Comparison of ENCODE assay signal across 18 cellular contexts in genomic region chr1:12451560-12451900, GRCh38.
DNase-seq lines count a peak whose midpoint lies in the region; ATAC-seq and TF ChIP-seq lines count a peak whose summit lies in the region.
"Had no signal": no experiment of that assay in that cellular context is flagged by ENCODE, and none has a peak within 500 bp of the region (broad histone marks: within the 10 kb centered on the region; RNA-seq: fewer than 3 reads in every experiment).

No MANE protein-coding gene starts in this region.

- H3K4me1 ChIP-seq in heart left ventricle: peaks cover 22 to 100% (median 89%) of the 10 kb centered on the region in 12 donors
- peaks cover 99 to 100% (median 100%) of the 10 kb centered on the region in 4 donors for H3K4me1 ChIP-seq in esophagus muscularis mucosa
- H3K4me1 ChIP-seq in psoas muscle: peaks cover 93% of the 10 kb centered on the region
- peaks cover 17 to 21% of the 10 kb centered on the region in 2 donors for H3K4me1 ChIP-seq in uterus

- TF ChIP-seq CTCF in heart left ventricle (IDR thresholded peaks at IDR 0.05) (no peak), esophagus muscularis mucosa (IDR thresholded peaks at IDR 0.05) (no peak), psoas muscle (IDR thresholded peaks at IDR 0.05) (no peak), uterus (IDR thresholded peaks at IDR 0.05) (no peak)

- H3K27me3 ChIP-seq in heart left ventricle: no peaks in the 10 kb centered on the region
- H3K27me3 ChIP-seq in esophagus muscularis mucosa: no peaks in the 10 kb centered on the region
- H3K27me3 ChIP-seq in psoas muscle (ENCODE audit: insufficient read depth in 3 of 3, low read length in 2 of 3): no peaks in the 10 kb centered on the region
- H3K27me3 ChIP-seq in uterus: no peaks in the 10 kb centered on the region

- H3K9me3 ChIP-seq in heart left ventricle (no peaks in the 10 kb centered on the region), esophagus muscularis mucosa (no peaks in the 10 kb centered on the region), psoas muscle (no peaks in the 10 kb centered on the region), uterus (no peaks in the 10 kb centered on the region)

- TF ChIP-seq POLR2A in heart left ventricle (IDR thresholded peaks at IDR 0.05) (no peak), esophagus muscularis mucosa (IDR thresholded peaks at IDR 0.05; ENCODE audit: low read depth) (no peak), uterus (IDR thresholded peaks at IDR 0.05) (no peak)

- ATAC-seq in heart left ventricle (no peak), Right ventricle myocardium inferior (no peak), psoas muscle (no peak)
- ATAC-seq: activated T-cell treated with anti-CD3 and anti-CD28 coated beads, Interleukin-2, amount 50 U/mL, for 4 hours; HCT116 had no signal

- no peak for TF ChIP-seq EP300 in esophagus muscularis mucosa (IDR thresholded peaks at IDR 0.05)

- DNase-seq in heart left ventricle (no peak), Right ventricle myocardium inferior (ENCODE audit: missing footprints) (no peak), esophagus muscularis mucosa (ENCODE audit: extremely low spot score) (no peak), psoas muscle (no peak), uterus (no peak), dermis blood vessel endothelial cell (no peak), H4 (ENCODE audit: low spot score) (no peak), NCI-H2227 treated with DMSO at 0.1 percent for 48 hours (lab: John Stamatoyannopoulos, UW) (no peak)
- DNase-seq: activated CD4-positive, alpha-beta T cell treated with anti-CD3 and anti-CD28 coated beads, Interleukin-2, amount 50 U/mL, for 4 hours; activated T-cell treated with anti-CD3 and anti-CD28 coated beads, Interleukin-2, amount 50 U/mL, for 4 hours; DMS153; effector CD8-positive, alpha-beta T cell; NCI-H2029; NCI-H510A; stimulated activated naive CD4-positive, alpha-beta T cell had no signal

- H3K27ac ChIP-seq in heart left ventricle (peak overlapping the region in 11 of 12 donors; percentile 18 to 86 (median 70)), esophagus muscularis mucosa (replicated peaks in 1 of 4) (peak overlapping the region; percentile 85 to 87 (median 86)), psoas muscle (peak overlapping the region; percentile 85), uterus (peak overlapping the region; percentile 67)
- H3K27ac ChIP-seq: C4-2B, HL-60 had no signal

- 82 to 96% (median 88%) methylated on average over 3 of the region's 3 CpGs for WGBS in heart left ventricle, 4 donors
- 94% methylated on average over 3 of the region's 3 CpGs for WGBS in esophagus muscularis mucosa
- WGBS in psoas muscle, 3 donors: 61 to 97% (median 79%) methylated on average over 3 of the region's 3 CpGs

- H3K36me3 ChIP-seq in heart left ventricle (peaks cover 0 to 22% (median 5%) of the 10 kb centered on the region in 9 donors), esophagus muscularis mucosa (peaks cover 0 to 8% (median 2%) of the 10 kb centered on the region in 4 donors), psoas muscle (ENCODE audit: insufficient read depth in 1 of 2, low read depth in 1 of 2) (peaks cover 0 to 6% of the 10 kb centered on the region in 2 donors), uterus (no peaks in the 10 kb centered on the region)

- no peak overlapping the region for H3K4me3 ChIP-seq in heart left ventricle
- H3K4me3 ChIP-seq in esophagus muscularis mucosa: no peak overlapping the region
- no peak overlapping the region for H3K4me3 ChIP-seq in psoas muscle
- H3K4me3 ChIP-seq in uterus: no peak overlapping the region

- intact Hi-C loops in heart left ventricle (cut with DNase I): loop anchor here in 1 of 10 donors (5.0 kb wide), 1 partner anchor 166 kb away; the partner anchor contains the start of gene DHRS3
- intact Hi-C loops in Right ventricle myocardium inferior (cut with DNase I): loop anchor here (5.0 kb wide), 1 partner anchor 44 kb away; no protein-coding TSS in a partner anchor
- intact Hi-C loops in esophagus muscularis mucosa (cut with DNase I): no loop called here
- intact Hi-C loops in psoas muscle (cut with DNase I): no loop called here
- intact Hi-C loops in uterus (cut with DNase I; ENCODE audit: low total_unique reads): no loop called here
